In the genomic region with DNA sequence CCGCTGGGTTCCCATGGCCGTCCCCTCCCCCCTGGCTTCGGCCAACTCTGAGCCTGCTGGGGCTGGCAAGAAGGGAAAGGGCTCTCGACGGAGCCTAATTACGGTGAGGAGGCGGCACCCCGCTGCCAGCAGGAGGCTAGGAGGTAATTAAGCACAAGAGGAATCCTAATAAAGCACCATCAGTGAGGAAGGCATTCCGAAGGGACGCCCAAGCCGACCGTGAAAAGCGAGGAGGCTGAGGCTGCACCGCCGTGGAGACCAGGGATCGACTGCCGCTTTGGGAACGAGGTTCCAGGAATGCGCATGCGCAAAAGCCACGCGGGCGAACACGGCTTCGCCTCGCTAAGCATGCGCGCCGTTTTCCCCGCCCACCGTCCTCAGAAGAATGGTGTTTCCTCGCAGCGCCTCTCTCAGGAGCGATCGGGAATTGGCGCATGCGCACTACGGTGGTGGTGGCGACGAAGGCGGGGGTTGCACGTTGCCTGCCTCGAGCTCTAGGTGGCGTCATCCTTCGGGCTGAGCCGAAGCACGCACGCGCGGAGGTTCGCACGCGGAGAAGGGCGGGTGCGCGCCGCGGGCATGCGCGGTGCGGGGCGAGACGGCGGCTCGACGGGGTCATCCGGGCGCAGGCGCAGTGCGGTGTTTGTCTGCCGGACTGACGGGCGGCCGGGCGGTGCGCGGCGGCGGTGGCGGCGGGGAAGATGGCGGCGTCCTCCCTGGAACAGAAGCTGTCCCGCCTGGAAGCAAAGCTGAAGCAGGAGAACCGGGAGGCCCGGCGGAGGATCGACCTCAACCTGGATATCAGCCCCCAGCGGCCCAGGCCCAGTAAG, we compare ENCODE assay signal across 8 cellular contexts. TPM values are rescaled to one million over a fixed set of nuclear protein-coding genes. Genes with fewer than 3 reads are reported as not detected.
A peak's percentile ranks its signal among the peaks of the same experiment; 100 is the strongest.
DNase-seq lines count a peak whose midpoint lies in the region; ATAC-seq and TF ChIP-seq lines count a peak whose summit lies in the region.

A gene (plus strand): TSS at position 634 of the 830 bp plus-strand sequence. CDS start 68 bp downstream, at position 702.

- H3K36me3 ChIP-seq in ascending aorta (peaks cover 8 to 11% of the 10 kb centered on the region in 2 donors), uterus (no peaks in the 10 kb centered on the region)

- WGBS in right cardiac atrium, result under 1% methylated on average over 89 of the region's 89 CpGs

- peak; percentile 89 for TF ChIP-seq POLR2A in GM18505 (IDR thresholded peaks at IDR 0.05; ENCODE audit: borderline replicate concordance, extremely low read depth, insufficient read depth, insufficient read length)
- TF ChIP-seq POLR2A in uterus (IDR thresholded peaks at IDR 0.05), result peak; percentile 67 to 89

- intact Hi-C loops in ascending aorta (cut with DNase I) (loop anchor here (1.0 kb wide), 3 partner anchors 17 to 74 kb away; a partner anchor contains a TSS), right cardiac atrium (cut with DNase I) (no loop called here), uterus (cut with DNase I; ENCODE audit: low total_unique reads) (no loop called here)

- H3K27ac Mint-ChIP-seq in T-helper 2 cell treated with Interferon-gamma antibody and Interleukin-4, amounts not matched to agents 5 μg/mL and 100 μg/mL, for 36 hours, result peak within 1 kb of the TSS; percentile 92

- H3K4me1 Mint-ChIP-seq in T-helper 2 cell treated with Interferon-gamma antibody and Interleukin-4, amounts not matched to agents 5 μg/mL and 100 μg/mL, for 36 hours (ENCODE audit: low read depth), result peaks cover 22% of the 10 kb centered on the region

- DNase-seq in NCI-H1930 (lab: John Stamatoyannopoulos, UW) (peak; percentile 94 to 98), ascending aorta (ENCODE audit: low spot score in 2 of 2) (peak; percentile 97 to 100), right cardiac atrium (peak; percentile 100), pulmonary artery endothelial cell (ENCODE audit: low read depth, low spot score) (peak; percentile 94), uterus (peak; percentile 100)
- DNase-seq in T-helper 2 cell treated with Interferon-gamma antibody and Interleukin-4, amounts not matched to agents 5 μg/mL and 100 μg/mL, for 36 hours (ENCODE audit: low spot score), result peak; percentile 100

- H3K9me3 ChIP-seq in ascending aorta (no peaks in the 10 kb centered on the region), right cardiac atrium (ENCODE audit: control insufficient read depth, low read length) (no peaks in the 10 kb centered on the region), uterus (no peaks in the 10 kb centered on the region)

- TF ChIP-seq CTCF in ascending aorta (IDR thresholded peaks at IDR 0.05) (peak in 2 of 3 experiments; percentile 55 to 64), uterus (IDR thresholded peaks at IDR 0.05) (peak; percentile 60 to 91 (median 66))

- peak within 1 kb of the TSS; percentile 88 for H3K4me3 Mint-ChIP-seq in T-helper 2 cell treated with Interferon-gamma antibody and Interleukin-4, amounts not matched to agents 5 μg/mL and 100 μg/mL, for 36 hours

- H3K27ac ChIP-seq in ascending aorta, result peak within 1 kb of the TSS; percentile 77 to 81
- H3K27ac ChIP-seq in right cardiac atrium (ENCODE audit: low read length), result peak within 1 kb of the TSS; percentile 71
- H3K27ac ChIP-seq in uterus, result peak within 1 kb of the TSS; percentile 83 to 90

- H3K27me3 ChIP-seq in ascending aorta (no peaks in the 10 kb centered on the region), right cardiac atrium (ENCODE audit: control insufficient read depth, insufficient read depth) (no peaks in the 10 kb centered on the region), uterus (no peaks in the 10 kb centered on the region)

- H3K27me3 Mint-ChIP-seq in T-helper 2 cell treated with Interferon-gamma antibody and Interleukin-4, amounts not matched to agents 5 μg/mL and 100 μg/mL, for 36 hours (ENCODE audit: low read depth), result peaks cover 3% of the 10 kb centered on the region

- no peaks in the 10 kb centered on the region for H3K9me3 Mint-ChIP-seq in T-helper 2 cell treated with Interferon-gamma antibody and Interleukin-4, amounts not matched to agents 5 μg/mL and 100 μg/mL, for 36 hours

- peaks cover 5 to 22% of the 10 kb centered on the region in 2 donors for H3K4me1 ChIP-seq in ascending aorta
- peaks cover 5% of the 10 kb centered on the region for H3K4me1 ChIP-seq in right cardiac atrium (ENCODE audit: control insufficient read depth, insufficient read depth, low read length)
- H3K4me1 ChIP-seq in uterus, result peaks cover 10 to 14% of the 10 kb centered on the region in 2 donors

- peaks cover 12% of the 10 kb centered on the region for H3K36me3 Mint-ChIP-seq in T-helper 2 cell treated with Interferon-gamma antibody and Interleukin-4, amounts not matched to agents 5 μg/mL and 100 μg/mL, for 36 hours (ENCODE audit: low read depth)

- ATAC-seq in GM18505 (IDR thresholded peaks at IDR 0.05; ENCODE audit: unreplicated experiment) (peak; percentile 74), HG02973 (IDR thresholded peaks at IDR 0.05; ENCODE audit: unreplicated experiment) (peak; percentile 72), right cardiac atrium (peak; percentile 85 to 87)

- H3K4me3 ChIP-seq in ascending aorta (peak within 1 kb of the TSS; percentile 75 to 97), right cardiac atrium (ENCODE audit: low read length) (peak within 1 kb of the TSS; percentile 82), uterus (peak within 1 kb of the TSS; percentile 57 to 79)

RNA-seq across cellular contexts. Expression of the gene that starts here (rescaled TPM):
- total RNA-seq in ascending aorta (37.3 TPM), right cardiac atrium (10 to 100 TPM; 23.2 to 32.6 (median 28.5) TPM), pulmonary artery endothelial cell (8.8 and 11.6 TPM in 2 replicates), uterus (10 to 100 TPM in 2 of 4 donors, 1 to 10 TPM in 1, under 1 TPM in 1; 0.59 to 40.2 (median 9.4) TPM)
- 26.9 TPM for polyA plus RNA-seq in right cardiac atrium

Comparison
In these comparisons a context has a peak if more than half of its experiments do, and no peak if none do; other contexts are left out.
1. Peak in every context shown above with its lines: DNase-seq, ATAC-seq, H3K4me3 ChIP-seq and H3K27ac ChIP-seq.